1 cellular context compared by ENCODE assay signal in the genomic region with DNA sequence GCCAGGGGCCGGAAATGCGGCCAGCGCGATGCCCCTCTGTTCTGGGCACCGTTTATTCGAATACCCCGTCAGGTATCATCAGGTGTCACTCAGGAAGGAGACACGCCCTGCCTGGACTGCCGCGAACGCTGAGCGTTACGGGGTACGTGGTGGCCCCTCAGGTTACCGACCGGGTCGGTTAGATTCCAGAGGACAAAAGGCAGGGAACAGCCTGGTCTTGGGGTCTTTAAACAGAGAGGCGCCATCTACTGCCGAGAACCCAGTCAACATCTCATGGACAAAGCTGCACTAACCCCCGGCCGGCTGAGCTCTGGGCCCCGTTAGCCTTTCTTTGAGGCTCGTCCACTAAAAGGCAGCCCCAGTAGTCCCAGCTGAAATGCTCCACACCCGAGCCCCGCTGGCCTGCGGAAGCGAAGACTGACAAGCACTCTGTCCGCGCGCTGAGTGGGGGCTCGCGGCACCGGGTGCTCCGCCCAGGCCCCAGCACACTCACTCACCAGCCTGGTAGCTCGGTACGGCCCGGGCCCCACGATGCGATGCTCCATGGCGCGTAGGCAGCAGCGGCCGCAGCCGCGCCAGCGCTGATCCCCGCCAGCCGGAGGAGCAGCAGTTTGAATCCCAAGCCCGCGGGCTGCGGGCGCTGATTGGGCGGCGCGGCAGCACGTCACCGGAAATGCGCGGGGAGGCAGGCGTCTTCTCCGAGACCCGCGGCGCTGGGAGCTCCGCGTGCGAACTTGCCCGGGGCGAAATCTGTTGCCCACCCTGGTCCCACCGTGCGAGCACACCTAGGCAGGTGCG.
A peak's percentile ranks its signal among the peaks of the same experiment; 100 is the strongest.
TF ChIP-seq lines count a peak whose summit lies in the region.

A gene with protein sequence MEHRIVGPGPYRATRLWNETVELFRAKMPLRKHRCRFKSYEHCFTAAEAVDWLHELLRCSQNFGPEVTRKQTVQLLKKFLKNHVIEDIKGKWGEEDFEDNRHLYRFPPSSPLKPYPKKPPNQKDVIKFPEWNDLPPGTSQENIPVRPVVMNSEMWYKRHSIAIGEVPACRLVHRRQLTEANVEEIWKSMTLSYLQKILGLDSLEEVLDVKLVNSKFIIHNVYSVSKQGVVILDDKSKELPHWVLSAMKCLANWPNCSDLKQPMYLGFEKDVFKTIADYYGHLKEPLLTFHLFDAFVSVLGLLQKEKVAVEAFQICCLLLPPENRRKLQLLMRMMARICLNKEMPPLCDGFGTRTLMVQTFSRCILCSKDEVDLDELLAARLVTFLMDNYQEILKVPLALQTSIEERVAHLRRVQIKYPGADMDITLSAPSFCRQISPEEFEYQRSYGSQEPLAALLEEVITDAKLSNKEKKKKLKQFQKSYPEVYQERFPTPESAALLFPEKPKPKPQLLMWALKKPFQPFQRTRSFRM (minus strand): TSS at position 618 of the 798 bp plus-strand sequence. CDS start 73 bp downstream, at position 545.

TF ChIP-seq in K562, 482 proteins besides CTCF, POLR2A, EP300 and RAD21 (continued from another document and continues in another):
- TF ChIP-seq, protein P1, sequence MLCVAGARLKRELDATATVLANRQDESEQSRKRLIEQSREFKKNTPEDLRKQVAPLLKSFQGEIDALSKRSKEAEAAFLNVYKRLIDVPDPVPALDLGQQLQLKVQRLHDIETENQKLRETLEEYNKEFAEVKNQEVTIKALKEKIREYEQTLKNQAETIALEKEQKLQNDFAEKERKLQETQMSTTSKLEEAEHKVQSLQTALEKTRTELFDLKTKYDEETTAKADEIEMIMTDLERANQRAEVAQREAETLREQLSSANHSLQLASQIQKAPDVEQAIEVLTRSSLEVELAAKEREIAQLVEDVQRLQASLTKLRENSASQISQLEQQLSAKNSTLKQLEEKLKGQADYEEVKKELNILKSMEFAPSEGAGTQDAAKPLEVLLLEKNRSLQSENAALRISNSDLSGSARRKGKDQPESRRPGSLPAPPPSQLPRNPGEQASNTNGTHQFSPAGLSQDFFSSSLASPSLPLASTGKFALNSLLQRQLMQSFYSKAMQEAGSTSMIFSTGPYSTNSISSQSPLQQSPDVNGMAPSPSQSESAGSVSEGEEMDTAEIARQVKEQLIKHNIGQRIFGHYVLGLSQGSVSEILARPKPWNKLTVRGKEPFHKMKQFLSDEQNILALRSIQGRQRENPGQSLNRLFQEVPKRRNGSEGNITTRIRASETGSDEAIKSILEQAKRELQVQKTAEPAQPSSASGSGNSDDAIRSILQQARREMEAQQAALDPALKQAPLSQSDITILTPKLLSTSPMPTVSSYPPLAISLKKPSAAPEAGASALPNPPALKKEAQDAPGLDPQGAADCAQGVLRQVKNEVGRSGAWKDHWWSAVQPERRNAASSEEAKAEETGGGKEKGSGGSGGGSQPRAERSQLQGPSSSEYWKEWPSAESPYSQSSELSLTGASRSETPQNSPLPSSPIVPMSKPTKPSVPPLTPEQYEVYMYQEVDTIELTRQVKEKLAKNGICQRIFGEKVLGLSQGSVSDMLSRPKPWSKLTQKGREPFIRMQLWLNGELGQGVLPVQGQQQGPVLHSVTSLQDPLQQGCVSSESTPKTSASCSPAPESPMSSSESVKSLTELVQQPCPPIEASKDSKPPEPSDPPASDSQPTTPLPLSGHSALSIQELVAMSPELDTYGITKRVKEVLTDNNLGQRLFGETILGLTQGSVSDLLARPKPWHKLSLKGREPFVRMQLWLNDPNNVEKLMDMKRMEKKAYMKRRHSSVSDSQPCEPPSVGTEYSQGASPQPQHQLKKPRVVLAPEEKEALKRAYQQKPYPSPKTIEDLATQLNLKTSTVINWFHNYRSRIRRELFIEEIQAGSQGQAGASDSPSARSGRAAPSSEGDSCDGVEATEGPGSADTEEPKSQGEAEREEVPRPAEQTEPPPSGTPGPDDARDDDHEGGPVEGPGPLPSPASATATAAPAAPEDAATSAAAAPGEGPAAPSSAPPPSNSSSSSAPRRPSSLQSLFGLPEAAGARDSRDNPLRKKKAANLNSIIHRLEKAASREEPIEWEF (CRISPR knock-in tag; IDR thresholded peaks at IDR 0.05), result no peak
- TF ChIP-seq, protein P2, sequence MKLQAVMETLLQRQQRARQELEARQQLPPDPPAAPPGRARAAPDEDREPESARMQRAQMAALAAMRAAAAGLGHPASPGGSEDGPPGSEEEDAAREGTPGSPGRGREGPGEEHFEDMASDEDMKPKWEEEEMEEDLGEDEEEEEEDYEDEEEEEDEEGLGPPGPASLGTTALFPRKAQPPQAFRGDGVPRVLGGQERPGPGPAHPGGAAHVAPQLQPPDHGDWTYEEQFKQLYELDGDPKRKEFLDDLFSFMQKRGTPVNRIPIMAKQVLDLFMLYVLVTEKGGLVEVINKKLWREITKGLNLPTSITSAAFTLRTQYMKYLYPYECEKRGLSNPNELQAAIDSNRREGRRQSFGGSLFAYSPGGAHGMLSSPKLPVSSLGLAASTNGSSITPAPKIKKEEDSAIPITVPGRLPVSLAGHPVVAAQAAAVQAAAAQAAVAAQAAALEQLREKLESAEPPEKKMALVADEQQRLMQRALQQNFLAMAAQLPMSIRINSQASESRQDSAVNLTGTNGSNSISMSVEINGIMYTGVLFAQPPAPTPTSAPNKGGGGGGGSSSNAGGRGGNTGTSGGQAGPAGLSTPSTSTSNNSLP (IDR thresholded peaks at IDR 0.05; ENCODE audit: borderline replicate concordance, low read depth, low read length), result no peak
- TF ChIP-seq RBFOX2 (IDR thresholded peaks at IDR 0.05; ENCODE audit: low read depth, low read length), result peak; percentile 99
- TF ChIP-seq SIRT6 (IDR thresholded peaks at IDR 0.05; ENCODE audit: low read depth, low read length), result no peak
- no peak for TF ChIP-seq BDP1 (IDR thresholded peaks at IDR 0.05; ENCODE audit: insufficient read depth, insufficient read length)
- TF ChIP-seq, protein P3, sequence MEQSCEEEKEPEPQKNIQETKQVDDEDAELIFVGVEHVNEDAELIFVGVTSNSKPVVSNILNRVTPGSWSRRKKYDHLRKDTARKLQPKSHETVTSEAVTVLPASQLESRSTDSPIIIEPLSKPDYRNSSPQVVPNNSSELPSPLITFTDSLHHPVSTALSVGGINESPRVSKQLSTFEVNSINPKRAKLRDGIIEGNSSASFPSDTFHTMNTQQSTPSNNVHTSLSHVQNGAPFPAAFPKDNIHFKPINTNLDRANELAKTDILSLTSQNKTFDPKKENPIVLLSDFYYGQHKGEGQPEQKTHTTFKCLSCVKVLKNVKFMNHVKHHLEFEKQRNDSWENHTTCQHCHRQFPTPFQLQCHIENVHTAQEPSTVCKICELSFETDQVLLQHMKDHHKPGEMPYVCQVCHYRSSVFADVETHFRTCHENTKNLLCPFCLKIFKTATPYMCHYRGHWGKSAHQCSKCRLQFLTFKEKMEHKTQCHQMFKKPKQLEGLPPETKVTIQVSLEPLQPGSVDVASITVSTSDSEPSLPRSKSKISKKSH (CRISPR knock-in tag; IDR thresholded peaks at IDR 0.05), result no peak
- TF ChIP-seq ZC3H11A (IDR thresholded peaks at IDR 0.05; ENCODE audit: low read depth, low read length), result no peak
- TF ChIP-seq KAT8 (IDR thresholded peaks at IDR 0.05; ENCODE audit: low read depth), result no peak
- TF ChIP-seq TARDBP (IDR thresholded peaks at IDR 0.05), result no peak; the same call in 1 of the 2 replicates
- no peak for TF ChIP-seq ZNF764 (CRISPR knock-in tag; IDR thresholded peaks at IDR 0.05; ENCODE audit: low read depth)
- TF ChIP-seq SRSF3 (IDR thresholded peaks at IDR 0.05; ENCODE audit: insufficient read depth, low read length), result no peak
- no peak for TF ChIP-seq CHD4 (IDR thresholded peaks at IDR 0.05; ENCODE audit: insufficient read depth, insufficient replicate concordance, low read depth, low read length, poor library complexity, severe bottlenecking)
- peak; percentile 57 for TF ChIP-seq CHD2 (IDR thresholded peaks at IDR 0.05; ENCODE audit: low read depth, low read length)
- no peak for TF ChIP-seq GTF2A2 (tag; IDR thresholded peaks at IDR 0.05)
- TF ChIP-seq, protein P4, sequence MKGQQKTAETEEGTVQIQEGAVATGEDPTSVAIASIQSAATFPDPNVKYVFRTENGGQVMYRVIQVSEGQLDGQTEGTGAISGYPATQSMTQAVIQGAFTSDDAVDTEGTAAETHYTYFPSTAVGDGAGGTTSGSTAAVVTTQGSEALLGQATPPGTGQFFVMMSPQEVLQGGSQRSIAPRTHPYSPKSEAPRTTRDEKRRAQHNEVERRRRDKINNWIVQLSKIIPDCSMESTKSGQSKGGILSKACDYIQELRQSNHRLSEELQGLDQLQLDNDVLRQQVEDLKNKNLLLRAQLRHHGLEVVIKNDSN (CRISPR knock-in tag; IDR thresholded peaks at IDR 0.05), result no peak
- TF ChIP-seq YBX1 (IDR thresholded peaks at IDR 0.05), result no peak
- TF ChIP-seq POU5F1 (IDR thresholded peaks at IDR 0.05; ENCODE audit: borderline replicate concordance, low read depth, low read length, partially characterized antibody), result no peak
- TF ChIP-seq, protein P5, sequence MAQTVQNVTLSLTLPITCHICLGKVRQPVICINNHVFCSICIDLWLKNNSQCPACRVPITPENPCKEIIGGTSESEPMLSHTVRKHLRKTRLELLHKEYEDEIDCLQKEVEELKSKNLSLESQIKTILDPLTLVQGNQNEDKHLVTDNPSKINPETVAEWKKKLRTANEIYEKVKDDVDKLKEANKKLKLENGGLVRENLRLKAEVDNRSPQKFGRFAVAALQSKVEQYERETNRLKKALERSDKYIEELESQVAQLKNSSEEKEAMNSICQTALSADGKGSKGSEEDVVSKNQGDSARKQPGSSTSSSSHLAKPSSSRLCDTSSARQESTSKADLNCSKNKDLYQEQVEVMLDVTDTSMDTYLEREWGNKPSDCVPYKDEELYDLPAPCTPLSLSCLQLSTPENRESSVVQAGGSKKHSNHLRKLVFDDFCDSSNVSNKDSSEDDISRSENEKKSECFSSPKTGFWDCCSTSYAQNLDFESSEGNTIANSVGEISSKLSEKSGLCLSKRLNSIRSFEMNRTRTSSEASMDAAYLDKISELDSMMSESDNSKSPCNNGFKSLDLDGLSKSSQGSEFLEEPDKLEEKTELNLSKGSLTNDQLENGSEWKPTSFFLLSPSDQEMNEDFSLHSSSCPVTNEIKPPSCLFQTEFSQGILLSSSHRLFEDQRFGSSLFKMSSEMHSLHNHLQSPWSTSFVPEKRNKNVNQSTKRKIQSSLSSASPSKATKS (CRISPR knock-in tag; IDR thresholded peaks at IDR 0.05), result no peak
- no peak for TF ChIP-seq JUN (IDR thresholded peaks at IDR 0.05; ENCODE audit: borderline replicate concordance, low read depth, low read length)
- 0 out of 2 replicates have a peak, but pooled peaks have one; percentile 28 for TF ChIP-seq JUN (CRISPR knock-in tag; IDR thresholded peaks at IDR 0.05; ENCODE audit: borderline replicate concordance)
- TF ChIP-seq, protein P6, sequence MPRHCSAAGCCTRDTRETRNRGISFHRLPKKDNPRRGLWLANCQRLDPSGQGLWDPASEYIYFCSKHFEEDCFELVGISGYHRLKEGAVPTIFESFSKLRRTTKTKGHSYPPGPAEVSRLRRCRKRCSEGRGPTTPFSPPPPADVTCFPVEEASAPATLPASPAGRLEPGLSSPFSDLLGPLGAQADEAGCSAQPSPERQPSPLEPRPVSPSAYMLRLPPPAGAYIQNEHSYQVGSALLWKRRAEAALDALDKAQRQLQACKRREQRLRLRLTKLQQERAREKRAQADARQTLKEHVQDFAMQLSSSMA (CRISPR knock-in tag; IDR thresholded peaks at IDR 0.05), result no peak
- no peak for TF ChIP-seq CBX8 (IDR thresholded peaks at IDR 0.05; ENCODE audit: borderline replicate concordance, extremely low read depth, low read depth, low read length, poor library complexity, severe bottlenecking)
- TF ChIP-seq MYC (IDR thresholded peaks at IDR 0.05; ENCODE audit: low read depth, low read length), result peak; percentile 88
- TF ChIP-seq MYC (CRISPR knock-in tag; IDR thresholded peaks at IDR 0.05; ENCODE audit: borderline replicate concordance, low read depth), result peak; percentile 76
- no peak for TF ChIP-seq CREBBP (IDR thresholded peaks at IDR 0.05; ENCODE audit: low read depth, low read length)
- TF ChIP-seq SMAD4 (CRISPR knock-in tag; conservative IDR thresholded peaks at IDR 0.05), result peak; percentile 57; the same call in 1 of the 2 replicates
- TF ChIP-seq, protein P7, sequence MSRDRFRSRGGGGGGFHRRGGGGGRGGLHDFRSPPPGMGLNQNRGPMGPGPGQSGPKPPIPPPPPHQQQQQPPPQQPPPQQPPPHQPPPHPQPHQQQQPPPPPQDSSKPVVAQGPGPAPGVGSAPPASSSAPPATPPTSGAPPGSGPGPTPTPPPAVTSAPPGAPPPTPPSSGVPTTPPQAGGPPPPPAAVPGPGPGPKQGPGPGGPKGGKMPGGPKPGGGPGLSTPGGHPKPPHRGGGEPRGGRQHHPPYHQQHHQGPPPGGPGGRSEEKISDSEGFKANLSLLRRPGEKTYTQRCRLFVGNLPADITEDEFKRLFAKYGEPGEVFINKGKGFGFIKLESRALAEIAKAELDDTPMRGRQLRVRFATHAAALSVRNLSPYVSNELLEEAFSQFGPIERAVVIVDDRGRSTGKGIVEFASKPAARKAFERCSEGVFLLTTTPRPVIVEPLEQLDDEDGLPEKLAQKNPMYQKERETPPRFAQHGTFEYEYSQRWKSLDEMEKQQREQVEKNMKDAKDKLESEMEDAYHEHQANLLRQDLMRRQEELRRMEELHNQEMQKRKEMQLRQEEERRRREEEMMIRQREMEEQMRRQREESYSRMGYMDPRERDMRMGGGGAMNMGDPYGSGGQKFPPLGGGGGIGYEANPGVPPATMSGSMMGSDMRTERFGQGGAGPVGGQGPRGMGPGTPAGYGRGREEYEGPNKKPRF (IDR thresholded peaks at IDR 0.05; ENCODE audit: low read depth, low read length), result no peak
- no peak for TF ChIP-seq TEAD2 (tag; IDR thresholded peaks at IDR 0.05)
- TF ChIP-seq, protein P8, sequence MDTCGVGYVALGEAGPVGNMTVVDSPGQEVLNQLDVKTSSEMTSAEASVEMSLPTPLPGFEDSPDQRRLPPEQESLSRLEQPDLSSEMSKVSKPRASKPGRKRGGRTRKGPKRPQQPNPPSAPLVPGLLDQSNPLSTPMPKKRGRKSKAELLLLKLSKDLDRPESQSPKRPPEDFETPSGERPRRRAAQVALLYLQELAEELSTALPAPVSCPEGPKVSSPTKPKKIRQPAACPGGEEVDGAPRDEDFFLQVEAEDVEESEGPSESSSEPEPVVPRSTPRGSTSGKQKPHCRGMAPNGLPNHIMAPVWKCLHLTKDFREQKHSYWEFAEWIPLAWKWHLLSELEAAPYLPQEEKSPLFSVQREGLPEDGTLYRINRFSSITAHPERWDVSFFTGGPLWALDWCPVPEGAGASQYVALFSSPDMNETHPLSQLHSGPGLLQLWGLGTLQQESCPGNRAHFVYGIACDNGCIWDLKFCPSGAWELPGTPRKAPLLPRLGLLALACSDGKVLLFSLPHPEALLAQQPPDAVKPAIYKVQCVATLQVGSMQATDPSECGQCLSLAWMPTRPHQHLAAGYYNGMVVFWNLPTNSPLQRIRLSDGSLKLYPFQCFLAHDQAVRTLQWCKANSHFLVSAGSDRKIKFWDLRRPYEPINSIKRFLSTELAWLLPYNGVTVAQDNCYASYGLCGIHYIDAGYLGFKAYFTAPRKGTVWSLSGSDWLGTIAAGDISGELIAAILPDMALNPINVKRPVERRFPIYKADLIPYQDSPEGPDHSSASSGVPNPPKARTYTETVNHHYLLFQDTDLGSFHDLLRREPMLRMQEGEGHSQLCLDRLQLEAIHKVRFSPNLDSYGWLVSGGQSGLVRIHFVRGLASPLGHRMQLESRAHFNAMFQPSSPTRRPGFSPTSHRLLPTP (IDR thresholded peaks at IDR 0.05; ENCODE audit: borderline replicate concordance, extremely low read depth, insufficient read length), result no peak
- TF ChIP-seq, protein P9, sequence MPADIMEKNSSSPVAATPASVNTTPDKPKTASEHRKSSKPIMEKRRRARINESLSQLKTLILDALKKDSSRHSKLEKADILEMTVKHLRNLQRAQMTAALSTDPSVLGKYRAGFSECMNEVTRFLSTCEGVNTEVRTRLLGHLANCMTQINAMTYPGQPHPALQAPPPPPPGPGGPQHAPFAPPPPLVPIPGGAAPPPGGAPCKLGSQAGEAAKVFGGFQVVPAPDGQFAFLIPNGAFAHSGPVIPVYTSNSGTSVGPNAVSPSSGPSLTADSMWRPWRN (IDR thresholded peaks at IDR 0.05; ENCODE audit: low read depth), result no peak
- no peak for TF ChIP-seq GATA2 (CRISPR knock-in tag; IDR thresholded peaks at IDR 0.05)
- no peak for TF ChIP-seq ZNF707 (CRISPR knock-in tag; conservative IDR thresholded peaks at IDR 0.05)
- peak; percentile 91; the same call in 1 of the 2 replicates for TF ChIP-seq ETV5 (CRISPR knock-in tag; IDR thresholded peaks at IDR 0.05; ENCODE audit: low read depth)
- no peak for TF ChIP-seq XRCC3 (IDR thresholded peaks at IDR 0.05)
